20 cellular contexts compared by ENCODE assay signal in genomic region chr12:57270966-57271470, GRCh38. TPM values are rescaled to one million over a fixed set of nuclear protein-coding genes. Genes with fewer than 3 reads are reported as not detected.
DNase-seq lines count a peak whose midpoint lies in the region; ATAC-seq and TF ChIP-seq lines count a peak whose summit lies in the region.
"Had no signal": no experiment of that assay in that cellular context is flagged by ENCODE, and none has a peak within 500 bp of the region (broad histone marks: within the 10 kb centered on the region; RNA-seq: fewer than 3 reads in every experiment).

No MANE protein-coding gene starts in this region.

- TF ChIP-seq CTCF in endodermal cell (conservative IDR thresholded peaks at IDR 0.05): peak; percentile 65
- peak; percentile 23 for TF ChIP-seq CTCF in psoas muscle (IDR thresholded peaks at IDR 0.05)
- no peak for TF ChIP-seq CTCF in sigmoid colon (IDR thresholded peaks at IDR 0.05)
- TF ChIP-seq CTCF in GM13977 (IDR thresholded peaks at IDR 0.05; ENCODE audit: extremely low read depth, insufficient read depth, missing control alignments): no peak

- H3K9me3 Mint-ChIP-seq in activated T-cell treated with anti-CD3 and anti-CD28 coated beads, Interleukin-2, amount 50 U/mL, for 72 hours: no peaks in the 10 kb centered on the region
- no peaks in the 10 kb centered on the region for H3K9me3 Mint-ChIP-seq in endodermal cell
- H3K9me3 Mint-ChIP-seq: stimulated activated naive CD8-positive, alpha-beta T cell treated with anti-CD3 and anti-CD28 coated beads, Interleukin-15, amount 100 ng/mL, for 72 hours had no signal

- H3K27me3 ChIP-seq in endodermal cell (ENCODE audit: control insufficient read depth, insufficient read depth, low read length, poor library complexity, severe bottlenecking): no peaks in the 10 kb centered on the region
- H3K27me3 ChIP-seq in psoas muscle (ENCODE audit: insufficient read depth in 3 of 3, low read length in 2 of 3): no peaks in the 10 kb centered on the region
- no peaks in the 10 kb centered on the region for H3K27me3 ChIP-seq in sigmoid colon
- H3K27me3 ChIP-seq: dorsolateral prefrontal cortex had no signal

- ATAC-seq in activated T-cell treated with anti-CD3 and anti-CD28 coated beads, Interleukin-2, amount 50 U/mL, for 72 hours (replicated peaks in 1 of 2): no peak
- ATAC-seq in psoas muscle: peak in 3 of 4 donors; percentile 41 to 44 (median 43)
- ATAC-seq: stimulated activated naive CD8-positive, alpha-beta T cell treated with anti-CD3 and anti-CD28 coated beads, Interleukin-15, amount 100 ng/mL, for 72 hours had no signal

- no peaks in the 10 kb centered on the region for H3K27me3 Mint-ChIP-seq in activated T-cell treated with anti-CD3 and anti-CD28 coated beads, Interleukin-2, amount 50 U/mL, for 72 hours (ENCODE audit: low read depth)
- no peaks in the 10 kb centered on the region for H3K27me3 Mint-ChIP-seq in endodermal cell (ENCODE audit: insufficient read depth)
- H3K27me3 Mint-ChIP-seq: stimulated activated naive CD8-positive, alpha-beta T cell treated with anti-CD3 and anti-CD28 coated beads, Interleukin-15, amount 100 ng/mL, for 72 hours had no signal

- intact Hi-C loops in psoas muscle (cut with DNase I) (no loop called here), sigmoid colon (cut with DNase I) (no loop called here)

- peaks cover 7 to 20% of the 10 kb centered on the region in 2 donors for H3K36me3 Mint-ChIP-seq in activated T-cell treated with anti-CD3 and anti-CD28 coated beads, Interleukin-2, amount 50 U/mL, for 72 hours (ENCODE audit: insufficient read depth in 2 of 2)
- peaks cover 55% of the 10 kb centered on the region for H3K36me3 Mint-ChIP-seq in endodermal cell (ENCODE audit: low read depth)

- 60 to 67% methylated on average over 1 of the region's 1 CpG for WGBS in endodermal cell (ENCODE audit: insufficient coverage in 1 of 2, insufficient read length in 1 of 2), 2 experiments
- WGBS in psoas muscle, 3 donors: 81 to 88% (median 83%) methylated on average over 1 of the region's 1 CpG
- WGBS in sigmoid colon, 2 donors: 93 to 96% methylated on average over 1 of the region's 1 CpG

- no peak overlapping the region for H3K27ac ChIP-seq in endodermal cell (ENCODE audit: low read depth, low read length)
- H3K27ac ChIP-seq in psoas muscle: no peak overlapping the region
- no peak overlapping the region for H3K27ac ChIP-seq in sigmoid colon
- H3K27ac ChIP-seq: HL-60, parathyroid adenoma, VCaP had no signal

- in situ Hi-C loops in SK-MEL-5 (cut with HindIII; ENCODE audit: low pct_unique_long_range_greater_than_20kb, low sequenced_read_pairs) (no loop called here), GM13977 (cut with MboI; ENCODE audit: low pct_unique_long_range_greater_than_20kb, low sequenced_read_pairs, unreplicated experiment) (no loop called here)

- no peak for TF ChIP-seq EP300 in sigmoid colon (IDR thresholded peaks at IDR 0.05)

- no peak overlapping the region for H3K4me3 ChIP-seq in endodermal cell (ENCODE audit: low read length)
- no peak overlapping the region for H3K4me3 ChIP-seq in psoas muscle
- no peak overlapping the region for H3K4me3 ChIP-seq in sigmoid colon
- H3K4me3 ChIP-seq: dorsolateral prefrontal cortex had no signal

- peak overlapping the region; percentile 15 for H3K27ac Mint-ChIP-seq in activated T-cell treated with anti-CD3 and anti-CD28 coated beads, Interleukin-2, amount 50 U/mL, for 72 hours
- peak overlapping the region; percentile 25 for H3K27ac Mint-ChIP-seq in endodermal cell
- H3K27ac Mint-ChIP-seq: stimulated activated naive CD8-positive, alpha-beta T cell treated with anti-CD3 and anti-CD28 coated beads, Interleukin-15, amount 100 ng/mL, for 72 hours had no signal

- H3K36me3 ChIP-seq in endodermal cell (ENCODE audit: control insufficient read depth, insufficient read depth, low read length) (peaks cover 36% of the 10 kb centered on the region), psoas muscle (ENCODE audit: insufficient read depth in 1 of 2, low read depth in 1 of 2) (peaks cover 0 to 57% of the 10 kb centered on the region in 2 donors), sigmoid colon (peaks cover 13 to 94% (median 32%) of the 10 kb centered on the region in 4 donors)

- no peak overlapping the region for H3K4me3 Mint-ChIP-seq in activated T-cell treated with anti-CD3 and anti-CD28 coated beads, Interleukin-2, amount 50 U/mL, for 72 hours
- no peak overlapping the region for H3K4me3 Mint-ChIP-seq in endodermal cell
- H3K4me3 Mint-ChIP-seq: stimulated activated naive CD8-positive, alpha-beta T cell treated with anti-CD3 and anti-CD28 coated beads, Interleukin-15, amount 100 ng/mL, for 72 hours had no signal

- peaks cover 10% of the 10 kb centered on the region for H3K4me1 Mint-ChIP-seq in activated T-cell treated with anti-CD3 and anti-CD28 coated beads, Interleukin-2, amount 50 U/mL, for 72 hours (ENCODE audit: low read depth)
- H3K4me1 Mint-ChIP-seq in endodermal cell: peaks cover 26% of the 10 kb centered on the region

- H3K9me3 ChIP-seq in endodermal cell (ENCODE audit: control insufficient read depth, low read length) (no peaks in the 10 kb centered on the region), psoas muscle (no peaks in the 10 kb centered on the region), sigmoid colon (no peaks in the 10 kb centered on the region)

- TF ChIP-seq POLR2A in sigmoid colon (IDR thresholded peaks at IDR 0.05): no peak

- peaks cover 9% of the 10 kb centered on the region for H3K4me1 ChIP-seq in endodermal cell (ENCODE audit: control insufficient read depth, insufficient read depth, low read length)
- H3K4me1 ChIP-seq in psoas muscle: peaks cover 19% of the 10 kb centered on the region
- peaks cover 0 to 4% (median 0%) of the 10 kb centered on the region in 4 donors for H3K4me1 ChIP-seq in sigmoid colon
- H3K4me1 ChIP-seq: parathyroid adenoma had no signal

- no peak for DNase-seq in activated T-cell treated with anti-CD3 and anti-CD28 coated beads, Interleukin-2, amount 50 U/mL, for 72 hours
- DNase-seq in activated T-cell treated with anti-CD3 and anti-CD28 coated beads, Interleukin-2, amount 50 U/mL, for 48 hours: no peak
- peak; percentile 28 for DNase-seq in SK-MEL-5 (ENCODE audit: low read depth, low spot score)
- peak; percentile 83 for DNase-seq in endodermal cell
- no peak for DNase-seq in psoas muscle
- no peak for DNase-seq in sigmoid colon
- no peak for DNase-seq in NCI-H526 treated with DMSO at 0.1 percent for 48 hours (lab: John Stamatoyannopoulos, UW)
- DNase-seq in GM13977 (ENCODE audit: low spot score): no peak
- DNase-seq: activated gamma-delta T cell treated with Interleukin-2 at 50 U/mL for 16 hours; dorsolateral prefrontal cortex; Kasumi-1; kidney glomerular epithelial cell; NCI-H1436; NCI-H446; OCI-M1; stimulated activated naive CD8-positive, alpha-beta T cell treated with anti-CD3 and anti-CD28 coated beads, Interleukin-15, amount 100 ng/mL, for 72 hours had no signal

- H3K9ac ChIP-seq in endodermal cell (ENCODE audit: extremely low read depth, low read length, poor library complexity, severe bottlenecking): no peak overlapping the region
- H3K9ac ChIP-seq: parathyroid adenoma had no signal

RNA-seq across cellular contexts. Expression of gene STAC3, which starts 20.0 kb away (rescaled TPM):
- 1 to 10 TPM; 3.5 to 4.2 TPM for total RNA-seq in activated T-cell treated with anti-CD3 and anti-CD28 coated beads, Interleukin-2, amount 50 U/mL, for 72 hours
- not detected in 2 replicates for total RNA-seq in SK-MEL-5 (2014; rRNA removed; shearing (Covaris generic))
- polyA plus RNA-seq in SK-MEL-5 (2015; cell fraction: cytosol; rRNA removed): not detected in 2 replicates
- 0.91 and 5.6 TPM in 2 replicates for polyA plus RNA-seq in SK-MEL-5 (2015; cell fraction: nucleus; rRNA removed)
- total RNA-seq in endodermal cell (1 to 10 TPM; 5.9 to 6.8 TPM), psoas muscle (1,000 to 10,000 TPM in 2 of 4 donors, 100 to 1,000 TPM in 2; 576 to 1,676 (median 997) TPM), sigmoid colon (1 to 10 TPM in 3 of 4 donors, under 1 TPM in 1; 0.41 to 2.8 (median 1.8) TPM)
- polyA plus RNA-seq in endodermal cell (2013, experiment 1 of 2): 2.5 TPM
- 1.9 TPM for polyA plus RNA-seq in endodermal cell (2013, experiment 2 of 2)
- polyA plus RNA-seq in psoas muscle (1,000 to 10,000 TPM in 1 of 3 donors, 100 to 1,000 TPM in 1, 10 to 100 TPM in 1; 98.2 to 1,376 (median 738) TPM), sigmoid colon (1 to 10 TPM; 1.2 to 4.6 (median 1.8) TPM)

RNA-seq across cellular contexts. Expression of gene SHMT2, which starts 41.5 kb away (rescaled TPM):
- 100 to 1,000 TPM; 507 to 550 TPM for total RNA-seq in activated T-cell treated with anti-CD3 and anti-CD28 coated beads, Interleukin-2, amount 50 U/mL, for 72 hours
- total RNA-seq in SK-MEL-5 (2014; rRNA removed; shearing (Covaris generic)): 345 and 365 TPM in 2 replicates
- polyA plus RNA-seq in SK-MEL-5 (2015; cell fraction: cytosol; rRNA removed): 441 and 554 TPM in 2 replicates
- 436 and 456 TPM in 2 replicates for polyA plus RNA-seq in SK-MEL-5 (2015; cell fraction: nucleus; rRNA removed)
- total RNA-seq in endodermal cell: 100 to 1,000 TPM in 1 of 2 donors, 10 to 100 TPM in 1; 76.7 to 134 TPM
- 141 TPM for polyA plus RNA-seq in endodermal cell (2013, experiment 1 of 2)
- polyA plus RNA-seq in endodermal cell (2013, experiment 2 of 2): 96.2 TPM
- 10 to 100 TPM; 39.2 to 59.2 (median 47.3) TPM for total RNA-seq in psoas muscle
- 10 to 100 TPM; 36.6 to 66.8 (median 62.7) TPM for polyA plus RNA-seq in psoas muscle
- total RNA-seq in sigmoid colon: 10 to 100 TPM; 24.6 to 52.2 (median 34.5) TPM
- 100 to 1,000 TPM in 1 of 3 donors, 10 to 100 TPM in 2; 26.6 to 100 (median 29.4) TPM for polyA plus RNA-seq in sigmoid colon

RNA-seq across cellular contexts. Expression of gene NXPH4, which starts 54.4 kb away (rescaled TPM):
- total RNA-seq in activated T-cell treated with anti-CD3 and anti-CD28 coated beads, Interleukin-2, amount 50 U/mL, for 72 hours: 1 to 10 TPM; 1.5 to 2.3 TPM
- 5.1 and 5.4 TPM in 2 replicates for total RNA-seq in SK-MEL-5 (2014; rRNA removed; shearing (Covaris generic))
- polyA plus RNA-seq in SK-MEL-5 (2015; cell fraction: cytosol; rRNA removed): 18.8 and 20.2 TPM in 2 replicates
- polyA plus RNA-seq in SK-MEL-5 (2015; cell fraction: nucleus; rRNA removed): 1.9 and 3.3 TPM in 2 replicates
- total RNA-seq in endodermal cell: 1 to 10 TPM in 1 of 2 donors, under 1 TPM in 1; 0.31 to 1.1 TPM
- 7.8 TPM for polyA plus RNA-seq in endodermal cell (2013, experiment 1 of 2)
- polyA plus RNA-seq in endodermal cell (2013, experiment 2 of 2): 6.4 TPM
- under 1 TPM in 3 of 4 donors, not detected in 1; 0.24 to 0.58 (median 0.42) TPM for total RNA-seq in psoas muscle
- under 1 TPM in 2 of 3 donors, not detected in 1; 0.01 to 0.20 TPM for polyA plus RNA-seq in psoas muscle
- not detected for total RNA-seq in sigmoid colon
- polyA plus RNA-seq in sigmoid colon: under 1 TPM in 1 of 3 donors, not detected in 2; 0.13 TPM
- total RNA-seq: mononuclear cell had no signal

Comparison
In these comparisons a context has a peak if more than half of its experiments do, and no peak if none do; other contexts are left out.
1. ATAC-seq: peak in psoas muscle (3 of 4); none in activated T-cell treated with anti-CD3 and anti-CD28 coated beads, Interleukin-2, amount 50 U/mL, for 72 hours (0 of 2).
2. DNase-seq: peak in SK-MEL-5 (single experiment) and endodermal cell (single experiment); none in activated T-cell treated with anti-CD3 and anti-CD28 coated beads, Interleukin-2, amount 50 U/mL, for 72 hours (0 of 2), activated T-cell treated with anti-CD3 and anti-CD28 coated beads, Interleukin-2, amount 50 U/mL, for 48 hours (0 of 2), psoas muscle (0 of 2), sigmoid colon (single experiment), NCI-H526 treated with DMSO at 0.1 percent for 48 hours (single experiment) and GM13977 (single experiment).
3. CTCF ChIP-seq: peak in endodermal cell (single experiment) and psoas muscle (single experiment); none in sigmoid colon (0 of 4) and GM13977 (single experiment).
4. RNA of gene STAC3, which starts 20.0 kb away (total RNA-seq): 576 to 1,676 TPM in psoas muscle; 5.9 to 6.8 TPM in endodermal cell, 3.5 to 4.2 TPM in activated T-cell treated with anti-CD3 and anti-CD28 coated beads, Interleukin-2, amount 50 U/mL, for 72 hours, 0.41 to 2.8 TPM in sigmoid colon and not detected in SK-MEL-5; every median in the first group is over 10 times any median in the second.